ENCODE assay signal across 1 cellular context in the genomic region with DNA sequence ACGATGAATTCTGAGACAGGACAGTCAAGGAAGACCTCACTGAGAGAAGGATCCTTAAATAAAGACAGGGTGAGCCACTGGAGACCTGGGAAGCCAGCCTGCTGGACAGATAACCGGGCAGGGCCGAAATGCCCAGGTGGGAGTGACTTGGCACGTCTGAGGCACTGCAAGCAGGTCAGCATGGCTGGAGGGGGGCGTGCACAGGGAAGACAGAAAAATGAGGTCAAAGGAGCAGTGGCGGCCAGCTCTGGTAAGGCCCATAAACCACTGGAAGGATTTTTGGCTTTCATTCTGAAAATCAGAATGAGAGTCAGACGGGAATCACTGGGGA.
TF ChIP-seq lines count a peak whose summit lies in the region.

No MANE protein-coding gene starts in this region.

TF ChIP-seq in GM23338, 12 proteins besides CTCF, POLR2A, EP300 and RAD21:
- no peak for TF ChIP-seq ZNF462 (CRISPR knock-in tag; IDR thresholded peaks at IDR 0.05)
- TF ChIP-seq CREB1 (CRISPR knock-in tag; IDR thresholded peaks at IDR 0.05; ENCODE audit: low read depth) = no peak
- no peak for TF ChIP-seq REST (IDR thresholded peaks at IDR 0.05; ENCODE audit: unreplicated experiment)
- no peak for TF ChIP-seq ZNF331 (CRISPR knock-in tag; IDR thresholded peaks at IDR 0.05; ENCODE audit: low read depth)
- no peak for TF ChIP-seq POLR2AphosphoS5 (IDR thresholded peaks at IDR 0.05; ENCODE audit: low read depth)
- TF ChIP-seq ZNF114 (CRISPR knock-in tag; IDR thresholded peaks at IDR 0.05) = no peak
- TF ChIP-seq EZH2phosphoT487 (IDR thresholded peaks at IDR 0.05; ENCODE audit: unreplicated experiment) = no peak
- no peak for TF ChIP-seq ETS1 (IDR thresholded peaks at IDR 0.05)
- no peak for TF ChIP-seq STAT1 (IDR thresholded peaks at IDR 0.05; ENCODE audit: unreplicated experiment)
- no peak for TF ChIP-seq JUNB (IDR thresholded peaks at IDR 0.05; ENCODE audit: unreplicated experiment)
- no peak for TF ChIP-seq NANOG (IDR thresholded peaks at IDR 0.05; ENCODE audit: borderline replicate concordance)
- no peak for TF ChIP-seq EZH2 (IDR thresholded peaks at IDR 0.05; ENCODE audit: low read depth, unreplicated experiment)
